Comparison of ENCODE assay signal across 7 cellular contexts in genomic region chr12:1083888-1084262, GRCh38.
DNase-seq lines count a peak whose midpoint lies in the region; ATAC-seq and TF ChIP-seq lines count a peak whose summit lies in the region.

No MANE protein-coding gene starts in this region.

- no peak for ATAC-seq in HG03159 (IDR thresholded peaks at IDR 0.05; ENCODE audit: unreplicated experiment)

- peak overlapping the region; percentile 69 for H3K4me2 ChIP-seq in OCI-LY3 (ENCODE audit: low read length)

- no peaks in the 10 kb centered on the region for H3K27me3 ChIP-seq in HUES48 (ENCODE audit: control insufficient read depth, insufficient read depth, low read length)
- no peaks in the 10 kb centered on the region for H3K27me3 ChIP-seq in OCI-LY3 (ENCODE audit: low read depth, low read length)

- H3K9me3 ChIP-seq in HUES48 (ENCODE audit: control insufficient read depth, insufficient read depth, low read length): no peaks in the 10 kb centered on the region
- H3K9me3 ChIP-seq in OCI-LY3 (ENCODE audit: insufficient read depth, low read length): peaks cover 2% of the 10 kb centered on the region; the same call in 1 of the 2 replicates

- TF ChIP-seq CTCF in OCI-LY3 (IDR thresholded peaks at IDR 0.05; ENCODE audit: low read depth, low read length): no peak

- DNase-seq in fibroblast of the conjunctiva (ENCODE audit: low read depth): peak; percentile 59
- DNase-seq in substantia nigra (lab: John Stamatoyannopoulos, UW): peak in 1 of 49 donors; percentile 37
- no peak for DNase-seq in activated gamma-delta T cell (lab: John Stamatoyannopoulos, UW)
- DNase-seq in activated CD4-positive, alpha-beta T cell treated with anti-CD3 and anti-CD28 coated beads, Interleukin-2, amount 50 U/mL, for 1 hour: no peak

- peaks cover 27% of the 10 kb centered on the region for H3K4me1 ChIP-seq in HUES48 (ENCODE audit: control insufficient read depth, insufficient read depth, low read length)
- H3K4me1 ChIP-seq in OCI-LY3 (ENCODE audit: low read length): peaks cover 33% of the 10 kb centered on the region

- H3K36me3 ChIP-seq in HUES48 (ENCODE audit: control insufficient read depth, insufficient read depth, low read length): no peaks in the 10 kb centered on the region; the same call in 1 of the 2 replicates
- H3K36me3 ChIP-seq in OCI-LY3 (replicated peaks; ENCODE audit: low read depth, low read length): peaks cover 3% of the 10 kb centered on the region

- H3K79me2 ChIP-seq in OCI-LY3 (ENCODE audit: low read length): peaks cover 10% of the 10 kb centered on the region; the same call in 1 of the 2 replicates

- no peak overlapping the region for H2AFZ ChIP-seq in OCI-LY3 (ENCODE audit: low read depth, low read length)

- H3K4me3 ChIP-seq in HUES48 (ENCODE audit: low read depth, low read length) (no peak overlapping the region), OCI-LY3 (ENCODE audit: low read length) (peak overlapping the region; percentile 49)

- H4K20me1 ChIP-seq in OCI-LY3 (ENCODE audit: insufficient read depth, low read length): no peaks in the 10 kb centered on the region

- H3K9ac ChIP-seq in HUES48 (ENCODE audit: low read depth, low read length) (no peak overlapping the region), OCI-LY3 (ENCODE audit: low read length) (no peak overlapping the region)

- H3K27ac ChIP-seq in HUES48 (ENCODE audit: low read depth, low read length) (peak overlapping the region; percentile 49), OCI-LY3 (ENCODE audit: low read length) (peak overlapping the region; percentile 68), substantia nigra (ENCODE audit: low read depth, low read length, poor library complexity, severe bottlenecking) (peak overlapping the region; percentile 42)
